11 cellular contexts compared by ENCODE assay signal in the genomic region with DNA sequence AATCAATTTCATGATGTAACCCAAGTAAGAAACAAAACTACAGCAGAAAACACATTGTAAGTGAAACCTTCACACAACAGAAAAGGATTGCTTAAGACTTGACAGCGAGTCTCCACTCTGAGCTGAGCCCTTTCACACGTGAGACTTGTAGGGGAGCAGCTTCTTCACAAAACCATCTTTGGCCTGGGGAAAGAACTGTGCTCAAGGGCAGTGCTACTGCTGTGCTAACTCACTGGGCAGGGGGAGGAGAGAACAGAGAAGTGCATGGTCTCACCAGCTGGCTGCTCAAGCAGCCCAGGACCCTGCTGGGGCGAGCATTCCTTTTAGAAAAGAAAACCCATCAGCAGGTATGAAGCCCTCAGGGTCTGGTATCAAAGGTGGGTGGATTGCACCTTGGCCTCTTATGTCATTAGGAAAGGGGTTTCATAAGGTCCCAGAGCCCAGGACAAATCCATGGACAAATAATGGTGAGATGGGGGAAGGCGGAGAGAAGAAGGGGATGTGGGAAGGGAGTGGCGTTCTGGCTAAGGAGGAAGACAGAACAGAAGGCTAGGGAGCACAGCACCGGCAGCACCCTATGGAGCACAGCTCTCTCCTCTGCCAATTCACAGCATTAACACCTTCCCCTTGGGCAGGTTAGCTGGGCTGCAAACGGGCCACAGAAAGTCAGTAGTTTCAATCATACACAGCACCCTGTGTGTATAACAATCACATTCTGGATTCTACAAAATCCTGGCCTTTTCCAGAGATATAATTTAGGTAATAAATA. TPM values are rescaled to one million over a fixed set of nuclear protein-coding genes. Genes with fewer than 3 reads are reported as not detected.
DNase-seq lines count a peak whose midpoint lies in the region; ATAC-seq and TF ChIP-seq lines count a peak whose summit lies in the region.
"Had no signal": no experiment of that assay in that cellular context is flagged by ENCODE, and none has a peak within 500 bp of the region (broad histone marks: within the 10 kb centered on the region; RNA-seq: fewer than 3 reads in every experiment).

No MANE protein-coding gene starts in this region.

- peaks cover 49% of the 10 kb centered on the region for H3K36me3 Mint-ChIP-seq in activated CD4-positive, alpha-beta T cell treated with anti-CD3 and anti-CD28 coated beads for 36 hours (ENCODE audit: low read depth)
- peaks cover 64% of the 10 kb centered on the region for H3K36me3 Mint-ChIP-seq in activated CD4-positive, alpha-beta T cell treated with anti-CD3 and anti-CD28 coated beads, Interleukin-2, amount 10 ng/mL, durations not matched to agents 7 days and 5 days (ENCODE audit: low read depth)

- intact Hi-C loops in activated CD4-positive, alpha-beta T cell treated with anti-CD3 and anti-CD28 coated beads for 36 hours (cut with DNase I, micrococcal nuclease), result no loop called here
- intact Hi-C loops in stomach (cut with DNase I; ENCODE audit: low total_unique reads), result no loop called here

- H3K27me3 ChIP-seq in adipocyte (replicated peaks; ENCODE audit: control insufficient read depth, insufficient read depth, low read length) (no peaks in the 10 kb centered on the region), stomach (no peaks in the 10 kb centered on the region)
- H3K27me3 ChIP-seq: pancreas, SJSA1 had no signal

- H3K36me3 ChIP-seq in adipocyte (ENCODE audit: control insufficient read depth, insufficient read depth, low read length, severe bottlenecking) (peaks cover 52% of the 10 kb centered on the region), stomach (peaks cover 53 to 71% (median 64%) of the 10 kb centered on the region in 4 donors)

- no peaks in the 10 kb centered on the region for H3K9me3 Mint-ChIP-seq in activated CD4-positive, alpha-beta T cell treated with anti-CD3 and anti-CD28 coated beads for 36 hours (ENCODE audit: low read depth)
- H3K9me3 Mint-ChIP-seq in activated CD4-positive, alpha-beta T cell treated with anti-CD3 and anti-CD28 coated beads, Interleukin-2, amount 10 ng/mL, durations not matched to agents 7 days and 5 days, result no peaks in the 10 kb centered on the region

- H3K27ac Mint-ChIP-seq in activated CD4-positive, alpha-beta T cell treated with anti-CD3 and anti-CD28 coated beads for 36 hours, result peak overlapping the region; percentile 45
- no peak overlapping the region for H3K27ac Mint-ChIP-seq in activated CD4-positive, alpha-beta T cell treated with anti-CD3 and anti-CD28 coated beads, Interleukin-2, amount 10 ng/mL, durations not matched to agents 7 days and 5 days

- peak; percentile 7 for ATAC-seq in activated CD4-positive, alpha-beta T cell treated with anti-CD3 and anti-CD28 coated beads for 36 hours
- ATAC-seq: pancreas had no signal

- peak overlapping the region; percentile 42 for H3K9ac ChIP-seq in adipocyte (ENCODE audit: low read length)

- no peak for DNase-seq in activated CD4-positive, alpha-beta T cell treated with anti-CD3 and anti-CD28 coated beads for 36 hours
- no peak for DNase-seq in activated CD4-positive, alpha-beta T cell treated with anti-CD3 and anti-CD28 coated beads, Interleukin-2, amount 10 ng/mL, durations not matched to agents 7 days and 5 days
- DNase-seq in adipocyte (ENCODE audit: low read depth) (no peak), iris pigment epithelial cell (ENCODE audit: low read depth) (peak; percentile 81), stomach (no peak), HPDE6-E6E7 (ENCODE audit: extremely low spot score) (no peak), GM19238 (ENCODE audit: insufficient read length, low spot score) (no peak), Kasumi-1 (lab: John Stamatoyannopoulos, UW) (no peak)
- DNase-seq: pancreas had no signal

- TF ChIP-seq EP300 in stomach (IDR thresholded peaks at IDR 0.05), result no peak

- H3K27me3 Mint-ChIP-seq in activated CD4-positive, alpha-beta T cell treated with anti-CD3 and anti-CD28 coated beads for 36 hours, result no peaks in the 10 kb centered on the region
- H3K27me3 Mint-ChIP-seq in activated CD4-positive, alpha-beta T cell treated with anti-CD3 and anti-CD28 coated beads, Interleukin-2, amount 10 ng/mL, durations not matched to agents 7 days and 5 days, result no peaks in the 10 kb centered on the region

- no peak overlapping the region for H3K4me3 Mint-ChIP-seq in activated CD4-positive, alpha-beta T cell treated with anti-CD3 and anti-CD28 coated beads for 36 hours
- no peak overlapping the region for H3K4me3 Mint-ChIP-seq in activated CD4-positive, alpha-beta T cell treated with anti-CD3 and anti-CD28 coated beads, Interleukin-2, amount 10 ng/mL, durations not matched to agents 7 days and 5 days

- peaks cover 5% of the 10 kb centered on the region for H3K4me1 Mint-ChIP-seq in activated CD4-positive, alpha-beta T cell treated with anti-CD3 and anti-CD28 coated beads for 36 hours
- H3K4me1 Mint-ChIP-seq in activated CD4-positive, alpha-beta T cell treated with anti-CD3 and anti-CD28 coated beads, Interleukin-2, amount 10 ng/mL, durations not matched to agents 7 days and 5 days, result peaks cover 5% of the 10 kb centered on the region

- CTCF ChIA-PET in activated CD4-positive, alpha-beta T cell treated with anti-CD3 and anti-CD28 coated beads for 36 hours (lab: Charles Lee), result interaction anchor here (1.5 kb wide), 1 partner anchor 10 kb away, joined by 3 read pairs; no protein-coding TSS in a partner anchor
- CTCF ChIA-PET in activated CD4-positive, alpha-beta T cell treated with anti-CD3 and anti-CD28 coated beads, Interleukin-2, amount 10 ng/mL, durations not matched to agents 7 days and 5 days (lab: Charles Lee), result no interaction called here

- WGBS in stomach, 5 donors, result 79 to 95% (median 86%) methylated on average over 7 of the region's 7 CpGs

- no peak for TF ChIP-seq CTCF in stomach (IDR thresholded peaks at IDR 0.05)

- peak overlapping the region in 3 of 5 donors; percentile 44 to 82 (median 80) for H3K27ac ChIP-seq in stomach
- H3K27ac ChIP-seq: pancreas, SJSA1 had no signal

- peak overlapping the region; percentile 20 for H3K4me3 ChIP-seq in adipocyte (ENCODE audit: low read length)
- H3K4me3 ChIP-seq in stomach, result no peak overlapping the region
- H3K4me3 ChIP-seq: pancreas, SJSA1 had no signal

- H3K4me1 ChIP-seq in adipocyte (ENCODE audit: control insufficient read depth, insufficient read depth, low read length), result peaks cover 89% of the 10 kb centered on the region
- H3K4me1 ChIP-seq in stomach, result peaks cover 27 to 56% (median 42%) of the 10 kb centered on the region in 4 donors
- H3K4me1 ChIP-seq: SJSA1 had no signal

- no peak for TF ChIP-seq POLR2A in stomach (IDR thresholded peaks at IDR 0.05)

- POLR2A ChIA-PET in activated CD4-positive, alpha-beta T cell treated with anti-CD3 and anti-CD28 coated beads for 36 hours (lab: Charles Lee), result no interaction called here
- POLR2A ChIA-PET in activated CD4-positive, alpha-beta T cell treated with anti-CD3 and anti-CD28 coated beads, Interleukin-2, amount 10 ng/mL, durations not matched to agents 7 days and 5 days (lab: Charles Lee), result no interaction called here

- H3K9me3 ChIP-seq in adipocyte (ENCODE audit: control insufficient read depth, low read length) (no peaks in the 10 kb centered on the region), stomach (no peaks in the 10 kb centered on the region)
- H3K9me3 ChIP-seq: pancreas, SJSA1 had no signal

RNA-seq across cellular contexts. Expression of a gene that starts 20.7 kb away (rescaled TPM):
- under 1 TPM in 1 of 2 experiments, not detected in 1; 0.21 TPM for total RNA-seq in activated CD4-positive, alpha-beta T cell treated with anti-CD3 and anti-CD28 coated beads for 36 hours
- under 1 TPM; 0.48 to 0.50 TPM for total RNA-seq in activated CD4-positive, alpha-beta T cell treated with anti-CD3 and anti-CD28 coated beads, Interleukin-2, amount 10 ng/mL, durations not matched to agents 7 days and 5 days
- total RNA-seq in stomach, result 1 to 10 TPM in 2 of 5 donors, not detected in 3; 1.1 to 1.2 TPM
- under 1 TPM in 1 of 3 donors, not detected in 2; 0.20 TPM for polyA plus RNA-seq in stomach
- total RNA-seq: frontal cortex had no signal

RNA-seq across cellular contexts. Expression of a gene that starts 43.4 kb away (rescaled TPM):
- total RNA-seq in activated CD4-positive, alpha-beta T cell treated with anti-CD3 and anti-CD28 coated beads for 36 hours, result 100 to 1,000 TPM; 147 to 167 TPM
- 100 to 1,000 TPM; 153 to 162 TPM for total RNA-seq in activated CD4-positive, alpha-beta T cell treated with anti-CD3 and anti-CD28 coated beads, Interleukin-2, amount 10 ng/mL, durations not matched to agents 7 days and 5 days
- 100 to 1,000 TPM in 2 of 5 donors, 10 to 100 TPM in 2, 1 to 10 TPM in 1; 8.1 to 147 (median 65.9) TPM for total RNA-seq in stomach
- polyA plus RNA-seq in stomach, result 100 to 1,000 TPM; 143 to 175 (median 145) TPM
